ENCODE assay signal across 8 cellular contexts in genomic region chr20:59560588-59561227, GRCh38. TPM values are rescaled to one million over a fixed set of nuclear protein-coding genes. Genes with fewer than 3 reads are reported as not detected.
A peak's percentile ranks its signal among the peaks of the same experiment; 100 is the strongest.
DNase-seq lines count a peak whose midpoint lies in the region; ATAC-seq and TF ChIP-seq lines count a peak whose summit lies in the region.

No MANE protein-coding gene starts in this region.

- POLR2A ChIA-PET in PC-9 (lab: Charles Lee; ENCODE audit: unreplicated experiment), result no interaction called here
- POLR2A ChIA-PET in T-cell (lab: Charles Lee), result no interaction called here

- H3K36me3 ChIP-seq in PC-9 (ENCODE audit: low read depth) (no peaks in the 10 kb centered on the region), upper lobe of left lung (no peaks in the 10 kb centered on the region)

- H3K27ac Mint-ChIP-seq in T-cell, result no peak overlapping the region

- no peak overlapping the region for H3K27ac ChIP-seq in PC-9
- H3K27ac ChIP-seq in upper lobe of left lung, result no peak overlapping the region

- H3K4me1 ChIP-seq in PC-9 (replicated peaks; ENCODE audit: insufficient read depth) (no peaks in the 10 kb centered on the region), upper lobe of left lung (no peaks in the 10 kb centered on the region)

- H3F3A ChIP-seq in PC-9 (ENCODE audit: insufficient read depth, low read depth), result no peaks in the 10 kb centered on the region

- ATAC-seq in upper lobe of left lung (ENCODE audit: low FRiP score in 2 of 2), result peak in 1 of 2 donors; percentile 45
- no peak for ATAC-seq in T-cell (replicated peaks in 1 of 4)
- no peak for ATAC-seq in GM18867 (IDR thresholded peaks at IDR 0.05; ENCODE audit: unreplicated experiment)
- no peak for ATAC-seq in GM18868 (IDR thresholded peaks at IDR 0.05; ENCODE audit: unreplicated experiment)

- BruUV-seq in PC-9 (replicated peaks; lab: Mats Ljungman, UMichigan), result no TSS peak

- H3K9me3 ChIP-seq in PC-9 (ENCODE audit: insufficient read depth, low read depth) (no peaks in the 10 kb centered on the region), upper lobe of left lung (no peaks in the 10 kb centered on the region)

- TF ChIP-seq CTCF in PC-9 (conservative IDR thresholded peaks at IDR 0.05), result peak; percentile 71
- peak; percentile 66 for TF ChIP-seq CTCF in foreskin fibroblast (IDR thresholded peaks at IDR 0.05; ENCODE audit: low read depth, low read length)
- peak in 4 of 6 experiments; percentile 15 to 38 (median 26) for TF ChIP-seq CTCF in upper lobe of left lung (IDR thresholded peaks at IDR 0.05)

- H4K20me1 ChIP-seq in PC-9 (ENCODE audit: insufficient read depth), result no peaks in the 10 kb centered on the region

- H3K79me2 ChIP-seq in PC-9 (ENCODE audit: low read depth), result no peaks in the 10 kb centered on the region

- CTCF ChIA-PET in PC-9 (lab: Charles Lee), result interaction anchor here (0.5 kb wide), 1 partner anchor 19 kb away, joined by 3 read pairs; no protein-coding TSS in a partner anchor
- CTCF ChIA-PET in T-cell (lab: Charles Lee), result interaction anchor here in 1 of 2 donors (1.2 kb wide), 1 partner anchor 10 kb away, joined by 3 read pairs; no protein-coding TSS in a partner anchor

- H3K9me3 Mint-ChIP-seq in T-cell, result no peaks in the 10 kb centered on the region

- intact Hi-C loops in PC-9 (cut with micrococcal nuclease; ENCODE audit: unreplicated experiment), result no loop called here

- H3K9me2 ChIP-seq in PC-9 (ENCODE audit: insufficient read depth), result no peaks in the 10 kb centered on the region

- H3K36me3 Mint-ChIP-seq in T-cell, result no peaks in the 10 kb centered on the region

- peak; percentile 58 for DNase-seq in activated effector memory CD4-positive, alpha-beta T cell treated with anti-CD3 and anti-CD28 coated beads, Interleukin-2, amount 50 U/mL, for 16 hours
- no peak for DNase-seq in activated effector memory CD4-positive, alpha-beta T cell treated with Interleukin-2 at 50 U/mL for 16 hours
- DNase-seq in PC-9, result no peak
- peak in 1 of 2 donors; percentile 5 for DNase-seq in foreskin fibroblast
- no peak for DNase-seq in upper lobe of left lung
- no peak for DNase-seq in T-cell

- H3K27me3 ChIP-seq in PC-9 (ENCODE audit: insufficient read depth, low read depth) (peaks cover 88% of the 10 kb centered on the region), upper lobe of left lung (no peaks in the 10 kb centered on the region)

- no peak overlapping the region for H3K4me3 ChIP-seq in PC-9
- no peak overlapping the region for H3K4me3 ChIP-seq in foreskin fibroblast (ENCODE audit: low read depth in 1 of 2, low read length in 2 of 2)
- H3K4me3 ChIP-seq in upper lobe of left lung, result no peak overlapping the region

- 29 to 32% methylated on average over 7 of the region's 7 CpGs for WGBS in upper lobe of left lung, 2 donors

- no peak overlapping the region for H3K4me2 ChIP-seq in PC-9

- H2AFZ ChIP-seq in PC-9, result no peak overlapping the region

- no peak overlapping the region for H3K4me3 Mint-ChIP-seq in T-cell

- peaks cover 0 to 3% (median 0%) of the 10 kb centered on the region in 3 donors for H3K4me1 Mint-ChIP-seq in T-cell

- H3K27me3 Mint-ChIP-seq in T-cell, result peaks cover 15 to 19% of the 10 kb centered on the region in 2 donors

- TF ChIP-seq POLR2A in upper lobe of left lung (IDR thresholded peaks at IDR 0.05), result no peak

- TF ChIP-seq EP300 in upper lobe of left lung (IDR thresholded peaks at IDR 0.05), result no peak

RNA-seq across cellular contexts. Expression of gene PHACTR3, which starts 43.6 kb away (rescaled TPM):
- total RNA-seq in PC-9 (2021) (0.41 and 0.50 TPM in 2 replicates), upper lobe of left lung (10 to 100 TPM in 3 of 6 donors, 1 to 10 TPM in 3; 5.5 to 30.8 (median 11.4) TPM), T-cell (not detected)
